In the genomic region with DNA sequence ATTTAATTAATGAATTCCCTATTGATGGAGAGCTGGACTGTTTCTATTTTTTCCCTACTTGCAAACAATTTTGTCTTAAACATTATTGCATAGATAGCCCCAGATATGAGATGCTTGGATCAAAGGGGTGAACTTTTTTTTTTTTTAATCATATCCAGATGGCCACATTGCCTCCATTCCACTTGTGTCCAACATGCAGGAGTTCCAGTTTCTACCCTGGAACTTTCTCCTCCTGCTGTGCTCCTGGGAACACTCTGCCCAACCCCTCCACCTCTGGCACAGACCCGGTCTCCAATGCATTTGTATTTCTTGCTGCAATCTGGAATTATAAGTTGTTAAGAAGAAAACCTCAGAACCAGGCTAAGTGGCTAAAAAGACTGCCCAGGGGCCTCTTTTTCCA, we compare ENCODE assay signal across 27 cellular contexts. TPM values are rescaled to one million over a fixed set of nuclear protein-coding genes. Genes with fewer than 3 reads are reported as not detected.
DNase-seq lines count a peak whose midpoint lies in the region; ATAC-seq and TF ChIP-seq lines count a peak whose summit lies in the region.
"Had no signal": no experiment of that assay in that cellular context is flagged by ENCODE, and none has a peak within 500 bp of the region (broad histone marks: within the 10 kb centered on the region; RNA-seq: fewer than 3 reads in every experiment).

No MANE protein-coding gene starts in this region.

- H3K9me3 ChIP-seq in OCI-LY3 (ENCODE audit: insufficient read depth, low read length), result no peaks in the 10 kb centered on the region
- H3K9me3 ChIP-seq: gastrocnemius medialis, prostate gland, upper lobe of right lung had no signal

- POLR2A ChIA-PET in T-cell (lab: Charles Lee), result no interaction called here

- H3K4me3 Mint-ChIP-seq in stimulated activated memory B cell treated with anti-CD40 and anti-IgM and Interleukin-4, amounts not matched to agents 10 μg/mL and 1 μg/mL and 100 μg/mL, for 72 hours, result no peak overlapping the region
- H3K4me3 Mint-ChIP-seq in T-cell, result no peak overlapping the region
- H3K4me3 Mint-ChIP-seq: activated CD4-positive, alpha-beta T cell treated with anti-CD3 and anti-CD28 coated beads for 36 hours; naive thymus-derived CD4-positive, alpha-beta T cell; stimulated activated naive CD8-positive, alpha-beta T cell treated with anti-CD3 and anti-CD28 coated beads, Interleukin-15, Interleukin-2, amounts not matched to agents 100 ng/mL and 50 ng/mL, for 24 hours had no signal

- no peaks in the 10 kb centered on the region for H3K9me3 Mint-ChIP-seq in stimulated activated memory B cell treated with anti-CD40 and anti-IgM and Interleukin-4, amounts not matched to agents 10 μg/mL and 1 μg/mL and 100 μg/mL, for 72 hours
- no peaks in the 10 kb centered on the region for H3K9me3 Mint-ChIP-seq in T-cell
- H3K9me3 Mint-ChIP-seq: activated T-helper 2 cell treated with anti-CD3 and anti-CD28 coated beads, Interferon-gamma antibody, Interleukin-2, Interleukin-4, amounts not matched to agents 10 μg/mL and 5 μg/mL and 100 μg/mL, durations not matched to agents 14 hours and 24 hours and 36 hours; naive thymus-derived CD4-positive, alpha-beta T cell; stimulated activated naive CD8-positive, alpha-beta T cell treated with anti-CD3 and anti-CD28 coated beads, Interleukin-15, Interleukin-2, amounts not matched to agents 100 ng/mL and 50 ng/mL, for 24 hours had no signal

- DNase-seq in caudate nucleus (lab: John Stamatoyannopoulos, UW) (peak in 8 of 61 donors; percentile 15 to 68 (median 27)), left lobe of liver (ENCODE audit: low spot score) (peak; percentile 22), T-cell (no peak)
- DNase-seq: activated CD4-positive, alpha-beta T cell treated with anti-CD3 and anti-CD28 coated beads for 36 hours; AML-193; COR-L47; gastrocnemius medialis; Kasumi-1; mesenchymal stem cell; naive thymus-derived CD4-positive, alpha-beta T cell; NCI-H1092 treated with DMSO at 0.1 percent for 48 hours; NCI-H2029 treated with DMSO at 0.1 percent for 48 hours; NCI-H510A treated with DMSO at 0.1 percent for 48 hours; stimulated activated CD4-positive, alpha-beta T cell treated with anti-CD3 and anti-CD28 coated beads, Interleukin-2, amount 100 ng/mL, for 48 hours; SW 1271; upper lobe of right lung had no signal

- no peak overlapping the region for H3K27ac ChIP-seq in OCI-LY3 (ENCODE audit: low read length)
- H3K27ac ChIP-seq in caudate nucleus (ENCODE audit: low read depth, low read length), result peak overlapping the region; percentile 39
- H3K27ac ChIP-seq: epithelial cell of prostate, prostate gland, upper lobe of right lung had no signal

- peaks cover 12% of the 10 kb centered on the region; the same call in 1 of the 2 replicates for H3K27me3 ChIP-seq in OCI-LY3 (ENCODE audit: low read depth, low read length)
- H3K27me3 ChIP-seq: gastrocnemius medialis had no signal

- peak overlapping the region; percentile 13 for H3K27ac Mint-ChIP-seq in stimulated activated memory B cell treated with anti-CD40 and anti-IgM and Interleukin-4, amounts not matched to agents 10 μg/mL and 1 μg/mL and 100 μg/mL, for 72 hours
- H3K27ac Mint-ChIP-seq in T-cell, result no peak overlapping the region
- H3K27ac Mint-ChIP-seq: activated CD4-positive, alpha-beta T cell treated with anti-CD3 and anti-CD28 coated beads for 36 hours; activated T-helper 2 cell treated with anti-CD3 and anti-CD28 coated beads, Interferon-gamma antibody, Interleukin-2, Interleukin-4, amounts not matched to agents 10 μg/mL and 5 μg/mL and 100 μg/mL, durations not matched to agents 14 hours and 24 hours and 36 hours; naive thymus-derived CD4-positive, alpha-beta T cell; stimulated activated naive CD8-positive, alpha-beta T cell treated with anti-CD3 and anti-CD28 coated beads, Interleukin-15, Interleukin-2, amounts not matched to agents 100 ng/mL and 50 ng/mL, for 24 hours had no signal

- peaks cover 14% of the 10 kb centered on the region for H3K4me1 ChIP-seq in OCI-LY3 (ENCODE audit: low read length)

- CTCF ChIA-PET in T-cell (lab: Charles Lee), result no interaction called here

- H4K20me1 ChIP-seq in OCI-LY3 (ENCODE audit: insufficient read depth, low read length), result no peaks in the 10 kb centered on the region

- no peak overlapping the region for H3K4me3 ChIP-seq in OCI-LY3 (ENCODE audit: low read length)
- H3K4me3 ChIP-seq: gastrocnemius medialis, prostate gland, skin epidermis, upper lobe of right lung had no signal

- no peaks in the 10 kb centered on the region for H3K36me3 Mint-ChIP-seq in stimulated activated memory B cell treated with anti-CD40 and anti-IgM and Interleukin-4, amounts not matched to agents 10 μg/mL and 1 μg/mL and 100 μg/mL, for 72 hours
- H3K36me3 Mint-ChIP-seq in T-cell, result no peaks in the 10 kb centered on the region
- H3K36me3 Mint-ChIP-seq: naive thymus-derived CD4-positive, alpha-beta T cell had no signal

- no peak for TF ChIP-seq CTCF in OCI-LY3 (IDR thresholded peaks at IDR 0.05; ENCODE audit: low read depth, low read length)

- ATAC-seq in left lobe of liver, result no peak
- ATAC-seq in stimulated activated memory B cell treated with anti-CD40 and anti-IgM and Interleukin-4, amounts not matched to agents 10 μg/mL and 1 μg/mL and 100 μg/mL, for 72 hours, result no peak
- no peak for ATAC-seq in HG03442 (IDR thresholded peaks at IDR 0.05; ENCODE audit: unreplicated experiment)
- no peak for ATAC-seq in GM19035 (IDR thresholded peaks at IDR 0.05; ENCODE audit: unreplicated experiment)
- no peak for ATAC-seq in T-cell (replicated peaks in 1 of 4)
- ATAC-seq: activated CD4-positive, alpha-beta T cell treated with anti-CD3 and anti-CD28 coated beads for 36 hours; gastrocnemius medialis; naive thymus-derived CD4-positive, alpha-beta T cell; upper lobe of right lung had no signal

- H3K36me3 ChIP-seq in OCI-LY3 (replicated peaks; ENCODE audit: low read depth, low read length), result no peaks in the 10 kb centered on the region
- H3K36me3 ChIP-seq: gastrocnemius medialis, prostate gland, upper lobe of right lung had no signal

- H3K4me2 ChIP-seq in OCI-LY3 (ENCODE audit: low read length), result no peak overlapping the region

- H3K27me3 Mint-ChIP-seq in stimulated activated memory B cell treated with anti-CD40 and anti-IgM and Interleukin-4, amounts not matched to agents 10 μg/mL and 1 μg/mL and 100 μg/mL, for 72 hours, result no peaks in the 10 kb centered on the region
- peaks cover 30 to 36% of the 10 kb centered on the region in 2 donors for H3K27me3 Mint-ChIP-seq in T-cell

- 0 out of 2 replicates have a peak overlapping the region, but pooled peaks have one; percentile 15 for H2AFZ ChIP-seq in OCI-LY3 (ENCODE audit: low read depth, low read length)

- no peaks in the 10 kb centered on the region for H3K79me2 ChIP-seq in OCI-LY3 (ENCODE audit: low read length)

- H3K9ac ChIP-seq in OCI-LY3 (ENCODE audit: low read length), result no peak overlapping the region

- H3K4me1 Mint-ChIP-seq in stimulated activated memory B cell treated with anti-CD40 and anti-IgM and Interleukin-4, amounts not matched to agents 10 μg/mL and 1 μg/mL and 100 μg/mL, for 72 hours, result peaks cover 42% of the 10 kb centered on the region
- peaks cover 0 to 6% (median 0%) of the 10 kb centered on the region in 3 donors for H3K4me1 Mint-ChIP-seq in T-cell
- H3K4me1 Mint-ChIP-seq: activated CD4-positive, alpha-beta T cell treated with anti-CD3 and anti-CD28 coated beads for 36 hours had no signal

RNA-seq across cellular contexts. Expression of a gene that starts 44.6 kb away (rescaled TPM):
- not detected for total RNA-seq in left lobe of liver
- not detected for total RNA-seq in T-cell
- total RNA-seq: activated CD4-positive, alpha-beta T cell treated with anti-CD3 and anti-CD28 coated beads for 36 hours; activated T-helper 2 cell treated with anti-CD3 and anti-CD28 coated beads, Interferon-gamma antibody, Interleukin-2, Interleukin-4, amounts not matched to agents 10 μg/mL and 5 μg/mL and 100 μg/mL, durations not matched to agents 14 hours and 24 hours and 36 hours; bronchial epithelial cell; gastrocnemius medialis; kidney epithelial cell; naive thymus-derived CD4-positive, alpha-beta T cell; upper lobe of right lung had no signal

RNA-seq across cellular contexts. Expression of a gene that starts 54.1 kb away (rescaled TPM):
- 35.9 TPM for total RNA-seq in left lobe of liver
- total RNA-seq in T-cell, result under 1 TPM in 4 of 5 donors, not detected in 1; 0.15 to 0.72 (median 0.50) TPM
- total RNA-seq: activated T-helper 2 cell treated with anti-CD3 and anti-CD28 coated beads, Interferon-gamma antibody, Interleukin-2, Interleukin-4, amounts not matched to agents 10 μg/mL and 5 μg/mL and 100 μg/mL, durations not matched to agents 14 hours and 24 hours and 36 hours had no signal

Comparison
In these comparisons a context has a peak if more than half of its experiments do, and no peak if none do; other contexts are left out.
1. RNA of a gene that starts 54.1 kb away (total RNA-seq): 35.9 TPM in left lobe of liver (single experiment); 0.15 to 0.72 TPM in T-cell; every median in the first group is over 10 times any median in the second.